In genomic region chr12:111149299-111149698, GRCh38 we compare ENCODE assay signal across 1 cellular context.
TF ChIP-seq lines count a peak whose summit lies in the region.

No MANE protein-coding gene starts in this region.

TF ChIP-seq in SK-N-SH, 30 proteins besides CTCF, POLR2A, EP300 and RAD21 (continued from another document):
- no peak for TF ChIP-seq IRF3 (IDR thresholded peaks at IDR 0.05; ENCODE audit: low read depth, low read length)
